ENCODE assay signal across 1 cellular context in genomic region chr7:151007469-151007898, GRCh38.
TF ChIP-seq lines count a peak whose summit lies in the region.

No MANE protein-coding gene starts in this region.

TF ChIP-seq in K562, 482 proteins besides CTCF, POLR2A, EP300 and RAD21:
- 0 out of 2 replicates have a peak, but pooled peaks have one; percentile 51 for TF ChIP-seq ZC3H4 (CRISPR knock-in tag; IDR thresholded peaks at IDR 0.05; ENCODE audit: borderline replicate concordance)
- 0 out of 2 replicates have a peak, but pooled peaks have one; percentile 61 for TF ChIP-seq CBFB (CRISPR knock-in tag; IDR thresholded peaks at IDR 0.05)
- TF ChIP-seq NR2C2 (CRISPR knock-in tag; IDR thresholded peaks at IDR 0.05), result 0 out of 2 replicates have a peak, but pooled peaks have one; percentile 36
- no peak for TF ChIP-seq NR2C2 (tag; IDR thresholded peaks at IDR 0.05)
- no peak for TF ChIP-seq MBD1 (CRISPR knock-in tag; IDR thresholded peaks at IDR 0.05)
- TF ChIP-seq ZNF436 (CRISPR knock-in tag; IDR thresholded peaks at IDR 0.05), result no peak
- TF ChIP-seq ZNF75A (CRISPR knock-in tag; IDR thresholded peaks at IDR 0.05), result no peak
- TF ChIP-seq U2AF2 (optimal IDR thresholded peaks at IDR 0.05; ENCODE audit: low read depth, low read length), result no peak
- no peak for TF ChIP-seq ZSCAN32 (CRISPR knock-in tag; IDR thresholded peaks at IDR 0.05)
- TF ChIP-seq ZMIZ1 (IDR thresholded peaks at IDR 0.05; ENCODE audit: low read depth in 2 of 2, low read length in 2 of 2), result no peak; a peak in 1 of 4 replicates
- no peak for TF ChIP-seq CBX2 (IDR thresholded peaks at IDR 0.05; ENCODE audit: insufficient read depth, low read length, poor library complexity, severe bottlenecking)
- TF ChIP-seq PURB (CRISPR knock-in tag; IDR thresholded peaks at IDR 0.05; ENCODE audit: low read depth), result 0 out of 2 replicates have a peak, but pooled peaks have one; percentile 10
- 0 out of 2 replicates have a peak, but pooled peaks have one; percentile 5 for TF ChIP-seq XRCC5 (IDR thresholded peaks at IDR 0.05; ENCODE audit: low read depth, low read length)
- TF ChIP-seq BRCA1 (IDR thresholded peaks at IDR 0.05), result no peak
- TF ChIP-seq BRCA1 (CRISPR knock-in tag; IDR thresholded peaks at IDR 0.05), result 0 out of 2 replicates have a peak, but pooled peaks have one; percentile 76
TF ChIP-seq in K562: peak in this region for 6.
